In the genomic region with DNA sequence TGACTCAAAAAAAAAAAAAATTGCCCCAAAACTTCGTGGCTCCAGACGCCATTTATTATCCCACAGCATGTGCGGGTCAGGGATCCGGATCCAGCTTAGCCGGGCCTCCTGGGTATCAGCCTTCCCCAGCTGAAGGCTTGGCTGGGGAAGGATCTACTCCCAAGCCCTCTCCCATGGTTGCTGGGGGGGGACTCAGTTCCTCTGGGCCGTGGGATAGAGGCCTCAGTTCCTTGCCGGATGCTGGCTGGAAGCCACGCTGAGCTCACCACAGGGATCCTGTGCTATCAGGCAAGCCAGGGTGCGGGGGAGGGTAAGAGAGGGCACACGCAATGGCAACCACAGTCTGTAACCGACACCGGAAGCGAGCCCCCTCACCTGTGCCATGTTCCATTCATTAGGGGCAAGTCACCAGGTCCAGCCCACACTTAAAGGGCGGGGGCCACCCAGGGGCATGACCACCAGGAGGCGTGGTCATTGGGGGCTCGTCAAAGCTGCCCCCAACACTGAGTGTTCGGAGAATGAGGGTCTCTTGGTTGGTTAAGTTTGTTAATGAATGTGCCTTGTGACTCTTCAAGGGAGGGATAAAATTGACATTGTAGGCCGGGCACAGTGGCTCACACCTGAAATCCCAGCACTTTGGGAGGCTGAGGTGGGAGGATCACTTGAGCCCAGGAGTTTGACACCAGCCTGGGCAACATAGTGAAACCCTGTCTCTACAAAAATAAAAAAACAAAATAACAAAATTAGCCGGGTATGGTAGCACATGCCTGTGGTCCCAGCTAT, we compare ENCODE assay signal across 10 cellular contexts.
DNase-seq lines count a peak whose midpoint lies in the region; ATAC-seq lines count a peak whose summit lies in the region.
"Had no signal": no experiment of that assay in that cellular context is flagged by ENCODE, and none has a peak within 500 bp of the region (broad histone marks: within the 10 kb centered on the region; RNA-seq: fewer than 3 reads in every experiment).

No MANE protein-coding gene starts in this region.

- no peak overlapping the region for H3K27ac ChIP-seq in aorta (ENCODE audit: low read depth in 1 of 2, low read length in 2 of 2)
- H3K27ac ChIP-seq: vagina had no signal

- H3K27me3 Mint-ChIP-seq in activated naive CD8-positive, alpha-beta T cell treated with anti-CD3 and anti-CD28 coated beads for 36 hours = no peaks in the 10 kb centered on the region

- ATAC-seq in activated naive CD4-positive, alpha-beta T cell treated with anti-CD3 and anti-CD28 coated beads, Interleukin-2, amount 50 U/mL, for 72 hours = no peak
- ATAC-seq in aorta (ENCODE audit: low FRiP score) (peak; percentile 57), HG03095 (IDR thresholded peaks at IDR 0.05; ENCODE audit: unreplicated experiment) (no peak)

- H3K9me3 ChIP-seq in aorta (ENCODE audit: control insufficient read depth, low read length) = no peaks in the 10 kb centered on the region
- H3K9me3 ChIP-seq: vagina had no signal

- H3K36me3 Mint-ChIP-seq in activated naive CD4-positive, alpha-beta T cell treated with anti-CD3 and anti-CD28 coated beads, Interleukin-2, amount 50 U/mL, for 72 hours = no peaks in the 10 kb centered on the region
- H3K36me3 Mint-ChIP-seq in activated naive CD8-positive, alpha-beta T cell treated with anti-CD3 and anti-CD28 coated beads for 36 hours = no peaks in the 10 kb centered on the region

- no peak overlapping the region for H3K4me3 Mint-ChIP-seq in activated naive CD8-positive, alpha-beta T cell treated with anti-CD3 and anti-CD28 coated beads for 36 hours

- H3K27me3 ChIP-seq in aorta (ENCODE audit: control insufficient read depth in 1 of 2, insufficient read depth in 2 of 2, low read length in 1 of 2) = no peaks in the 10 kb centered on the region
- H3K27me3 ChIP-seq: vagina had no signal

- no peaks in the 10 kb centered on the region for H3K4me1 ChIP-seq in aorta (ENCODE audit: control insufficient read depth in 1 of 2, insufficient read depth in 2 of 2, low read length in 2 of 2)
- H3K4me1 ChIP-seq: vagina had no signal

- no peak overlapping the region for H3K4me3 ChIP-seq in aorta (ENCODE audit: low read length in 2 of 2)
- H3K4me3 ChIP-seq: vagina had no signal

- DNase-seq in activated naive CD4-positive, alpha-beta T cell treated with anti-CD3 and anti-CD28 coated beads, Interleukin-2, amount 50 U/mL, for 72 hours (ENCODE audit: low spot score in 2 of 2) = peak; percentile 1 to 37
- DNase-seq in activated naive CD4-positive, alpha-beta T cell (lab: John Stamatoyannopoulos, UW) = no peak
- DNase-seq in activated naive CD8-positive, alpha-beta T cell treated with anti-CD3 and anti-CD28 coated beads for 36 hours = peak; percentile 31
- DNase-seq in iris pigment epithelial cell (ENCODE audit: low read depth) (peak; percentile 68), aorta (peak; percentile 77 to 89), NCI-H524 treated with DMSO at 0.1 percent for 48 hours (lab: John Stamatoyannopoulos, UW) (no peak), HuH-7.5 (ENCODE audit: low spot score) (no peak)
- DNase-seq: DMS79 had no signal

- intact Hi-C loops in aorta (cut with DNase I) = no loop called here

- 55 to 66% methylated on average over 19 of the region's 19 CpGs for WGBS in aorta, 2 donors

- H3K9me3 Mint-ChIP-seq in activated naive CD4-positive, alpha-beta T cell treated with anti-CD3 and anti-CD28 coated beads, Interleukin-2, amount 50 U/mL, for 72 hours = no peaks in the 10 kb centered on the region
- no peaks in the 10 kb centered on the region for H3K9me3 Mint-ChIP-seq in activated naive CD8-positive, alpha-beta T cell treated with anti-CD3 and anti-CD28 coated beads for 36 hours

- peaks cover 4% of the 10 kb centered on the region for H3K4me1 Mint-ChIP-seq in activated naive CD8-positive, alpha-beta T cell treated with anti-CD3 and anti-CD28 coated beads for 36 hours

- no peak overlapping the region for H3K27ac Mint-ChIP-seq in activated naive CD4-positive, alpha-beta T cell treated with anti-CD3 and anti-CD28 coated beads, Interleukin-2, amount 50 U/mL, for 72 hours
- H3K27ac Mint-ChIP-seq in activated naive CD8-positive, alpha-beta T cell treated with anti-CD3 and anti-CD28 coated beads for 36 hours = no peak overlapping the region

- no peaks in the 10 kb centered on the region for H3K36me3 ChIP-seq in aorta (ENCODE audit: control insufficient read depth in 1 of 2, insufficient read depth in 2 of 2, low read length in 1 of 2)
- H3K36me3 ChIP-seq: vagina had no signal

Comparison
In these comparisons a context has a peak if more than half of its experiments do, and no peak if none do; other contexts are left out.
1. DNase-seq: peak in activated naive CD4-positive, alpha-beta T cell treated with anti-CD3 and anti-CD28 coated beads, Interleukin-2, amount 50 U/mL, for 72 hours (2 of 2), activated naive CD8-positive, alpha-beta T cell treated with anti-CD3 and anti-CD28 coated beads for 36 hours (single experiment), iris pigment epithelial cell (single experiment) and aorta (2 of 2); none in activated naive CD4-positive, alpha-beta T cell (0 of 4), NCI-H524 treated with DMSO at 0.1 percent for 48 hours (single experiment) and HuH-7.5 (single experiment).